ENCODE assay signal across 1 cellular context in genomic region chr12:127903146-127903545, GRCh38.
TF ChIP-seq lines count a peak whose summit lies in the region.

No MANE protein-coding gene starts in this region.

TF ChIP-seq in GM23338, 12 proteins besides CTCF, POLR2A, EP300 and RAD21 (continued from another document):
- TF ChIP-seq REST (IDR thresholded peaks at IDR 0.05; ENCODE audit: unreplicated experiment) = no peak
- no peak for TF ChIP-seq ZNF462 (CRISPR knock-in tag; IDR thresholded peaks at IDR 0.05)
- TF ChIP-seq ZNF114 (CRISPR knock-in tag; IDR thresholded peaks at IDR 0.05) = no peak
